Comparison of ENCODE assay signal across 1 cellular context in the genomic region with DNA sequence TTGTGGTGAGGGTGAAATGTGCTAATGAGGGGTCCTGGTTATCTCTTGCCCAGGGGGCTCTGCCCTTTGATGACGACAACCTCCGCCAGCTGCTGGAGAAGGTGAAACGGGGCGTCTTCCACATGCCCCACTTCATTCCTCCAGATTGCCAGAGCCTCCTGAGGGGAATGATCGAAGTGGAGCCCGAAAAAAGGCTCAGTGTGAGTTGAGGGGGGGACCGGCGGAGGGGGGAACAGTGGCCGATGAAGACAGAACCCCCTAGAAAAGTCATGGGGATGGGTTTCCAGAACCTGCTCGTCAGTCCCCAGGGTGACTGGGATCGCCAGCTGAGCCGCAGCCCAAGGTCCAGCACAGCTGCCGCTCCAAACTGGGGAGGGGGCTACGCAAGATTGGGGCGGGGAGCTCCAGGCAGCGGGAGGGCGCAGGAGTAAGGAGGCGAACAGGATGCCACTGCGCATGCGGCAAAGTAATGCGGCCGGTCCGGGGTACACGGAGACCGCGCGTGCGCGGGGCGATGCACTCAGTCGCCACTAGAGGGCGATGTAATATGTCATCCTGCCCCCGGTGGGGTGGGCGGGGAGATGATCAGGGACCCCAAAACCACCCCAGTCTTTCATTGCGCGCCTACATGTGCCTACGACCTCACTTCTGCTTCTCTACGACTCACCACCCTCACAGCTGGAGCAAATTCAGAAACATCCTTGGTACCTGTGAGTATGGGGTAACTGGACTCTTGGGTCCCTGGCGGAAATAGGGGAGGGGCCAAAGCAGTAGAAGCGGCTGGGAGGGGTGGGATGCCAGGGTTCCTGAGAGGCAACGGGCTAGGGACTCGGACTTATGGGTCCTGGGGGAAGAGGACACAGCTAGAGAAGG.
A peak's percentile ranks its signal among the peaks of the same experiment; 100 is the strongest.
TF ChIP-seq lines count a peak whose summit lies in the region.

No MANE protein-coding gene starts in this region.

TF ChIP-seq in K562, 482 proteins besides CTCF, POLR2A, EP300 and RAD21 (continued from another document and continues in another):
- TF ChIP-seq, protein P1, sequence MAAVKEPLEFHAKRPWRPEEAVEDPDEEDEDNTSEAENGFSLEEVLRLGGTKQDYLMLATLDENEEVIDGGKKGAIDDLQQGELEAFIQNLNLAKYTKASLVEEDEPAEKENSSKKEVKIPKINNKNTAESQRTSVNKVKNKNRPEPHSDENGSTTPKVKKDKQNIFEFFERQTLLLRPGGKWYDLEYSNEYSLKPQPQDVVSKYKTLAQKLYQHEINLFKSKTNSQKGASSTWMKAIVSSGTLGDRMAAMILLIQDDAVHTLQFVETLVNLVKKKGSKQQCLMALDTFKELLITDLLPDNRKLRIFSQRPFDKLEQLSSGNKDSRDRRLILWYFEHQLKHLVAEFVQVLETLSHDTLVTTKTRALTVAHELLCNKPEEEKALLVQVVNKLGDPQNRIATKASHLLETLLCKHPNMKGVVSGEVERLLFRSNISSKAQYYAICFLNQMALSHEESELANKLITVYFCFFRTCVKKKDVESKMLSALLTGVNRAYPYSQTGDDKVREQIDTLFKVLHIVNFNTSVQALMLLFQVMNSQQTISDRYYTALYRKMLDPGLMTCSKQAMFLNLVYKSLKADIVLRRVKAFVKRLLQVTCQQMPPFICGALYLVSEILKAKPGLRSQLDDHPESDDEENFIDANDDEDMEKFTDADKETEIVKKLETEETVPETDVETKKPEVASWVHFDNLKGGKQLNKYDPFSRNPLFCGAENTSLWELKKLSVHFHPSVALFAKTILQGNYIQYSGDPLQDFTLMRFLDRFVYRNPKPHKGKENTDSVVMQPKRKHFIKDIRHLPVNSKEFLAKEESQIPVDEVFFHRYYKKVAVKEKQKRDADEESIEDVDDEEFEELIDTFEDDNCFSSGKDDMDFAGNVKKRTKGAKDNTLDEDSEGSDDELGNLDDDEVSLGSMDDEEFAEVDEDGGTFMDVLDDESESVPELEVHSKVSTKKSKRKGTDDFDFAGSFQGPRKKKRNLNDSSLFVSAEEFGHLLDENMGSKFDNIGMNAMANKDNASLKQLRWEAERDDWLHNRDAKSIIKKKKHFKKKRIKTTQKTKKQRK (IDR thresholded peaks at IDR 0.05; ENCODE audit: borderline replicate concordance, low read depth, low read length), result no peak
- TF ChIP-seq NEUROD1 (IDR thresholded peaks at IDR 0.05; ENCODE audit: borderline replicate concordance, low read depth, low read length, partially characterized antibody) (no peak), ATF6 (CRISPR knock-in tag; IDR thresholded peaks at IDR 0.05) (no peak), HMBOX1 (IDR thresholded peaks at IDR 0.05) (no peak), EWSR1 (IDR thresholded peaks at IDR 0.05; ENCODE audit: borderline replicate concordance, low read depth, partially characterized antibody) (no peak), ZNF121 (CRISPR knock-in tag; conservative IDR thresholded peaks at IDR 0.05) (no peak), HDAC8 (tag; IDR thresholded peaks at IDR 0.05) (0 out of 2 replicates have a peak, but pooled peaks have one; percentile 16), TSHZ1 (CRISPR knock-in tag; IDR thresholded peaks at IDR 0.05) (no peak), PHF20 (IDR thresholded peaks at IDR 0.05; ENCODE audit: partially characterized antibody) (no peak), HES1 (IDR thresholded peaks at IDR 0.05; ENCODE audit: low read depth) (no peak), HCFC1 (IDR thresholded peaks at IDR 0.05; ENCODE audit: low read depth, low read length) (peak; percentile 49; the same call in 1 of the 2 replicates), SUPT5H (IDR thresholded peaks at IDR 0.05) (no peak; the same call in 1 of the 2 replicates), HDAC2 (IDR thresholded peaks at IDR 0.05) (0 out of 2 replicates have a peak, but pooled peaks have one; percentile 54), ARNT (IDR thresholded peaks at IDR 0.05) (no peak), MAZ (CRISPR knock-in tag; conservative IDR thresholded peaks at IDR 0.05 in 1 of 2, IDR thresholded peaks at IDR 0.05 in 1 of 2) (peak; percentile 50 to 90; a peak in 3 of 4 replicates), KLF6 (CRISPR knock-in tag; IDR thresholded peaks at IDR 0.05; ENCODE audit: borderline replicate concordance) (no peak), POLR2B (IDR thresholded peaks at IDR 0.05; ENCODE audit: low read depth, partially characterized antibody) (peak; percentile 58), E2F6 (IDR thresholded peaks at IDR 0.05; ENCODE audit: borderline replicate concordance in 1 of 2, extremely low read depth in 1 of 2, insufficient read depth in 1 of 2, insufficient read length in 1 of 2, low read depth in 1 of 2, low read length in 1 of 2, poor library complexity in 1 of 2, severe bottlenecking in 1 of 2) (no peak), GABPA (tag; conservative IDR thresholded peaks at IDR 0.05; ENCODE audit: low read depth) (no peak), HDGF (IDR thresholded peaks at IDR 0.05) (no peak), ELF2 (CRISPR knock-in tag; IDR thresholded peaks at IDR 0.05) (no peak), CC2D1A (IDR thresholded peaks at IDR 0.05) (peak; percentile 52; the same call in 1 of the 2 replicates), ZNF695 (CRISPR knock-in tag; IDR thresholded peaks at IDR 0.05) (no peak), CREB1 (IDR thresholded peaks at IDR 0.05) (no peak), CREB1 (CRISPR knock-in tag; IDR thresholded peaks at IDR 0.05) (peak; percentile 53; the same call in 1 of the 2 replicates), RBM34 (IDR thresholded peaks at IDR 0.05; ENCODE audit: borderline replicate concordance, insufficient read depth, low read length) (no peak), MLLT1 (IDR thresholded peaks at IDR 0.05) (no peak), ZNF224 (CRISPR knock-in tag; IDR thresholded peaks at IDR 0.05) (no peak), NCOA6 (IDR thresholded peaks at IDR 0.05) (no peak), NCOR1 (IDR thresholded peaks at IDR 0.05) (no peak), EHMT2 (IDR thresholded peaks at IDR 0.05) (no peak), CBX3 (IDR thresholded peaks at IDR 0.05; ENCODE audit: borderline replicate concordance in 1 of 2, low read length in 2 of 2) (0 out of 3 replicates have a peak, but pooled peaks of 1 of the 2 experiments have one; percentile 26), GATA2 (CRISPR knock-in tag; IDR thresholded peaks at IDR 0.05) (no peak), PYGO2 (tag; IDR thresholded peaks at IDR 0.05) (no peak), FOXJ2 (tag; IDR thresholded peaks at IDR 0.05) (no peak)
- TF ChIP-seq, protein P2, sequence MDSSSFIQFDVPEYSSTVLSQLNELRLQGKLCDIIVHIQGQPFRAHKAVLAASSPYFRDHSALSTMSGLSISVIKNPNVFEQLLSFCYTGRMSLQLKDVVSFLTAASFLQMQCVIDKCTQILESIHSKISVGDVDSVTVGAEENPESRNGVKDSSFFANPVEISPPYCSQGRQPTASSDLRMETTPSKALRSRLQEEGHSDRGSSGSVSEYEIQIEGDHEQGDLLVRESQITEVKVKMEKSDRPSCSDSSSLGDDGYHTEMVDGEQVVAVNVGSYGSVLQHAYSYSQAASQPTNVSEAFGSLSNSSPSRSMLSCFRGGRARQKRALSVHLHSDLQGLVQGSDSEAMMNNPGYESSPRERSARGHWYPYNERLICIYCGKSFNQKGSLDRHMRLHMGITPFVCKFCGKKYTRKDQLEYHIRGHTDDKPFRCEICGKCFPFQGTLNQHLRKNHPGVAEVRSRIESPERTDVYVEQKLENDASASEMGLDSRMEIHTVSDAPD (CRISPR knock-in tag; IDR thresholded peaks at IDR 0.05), result no peak
- TF ChIP-seq, protein P3, sequence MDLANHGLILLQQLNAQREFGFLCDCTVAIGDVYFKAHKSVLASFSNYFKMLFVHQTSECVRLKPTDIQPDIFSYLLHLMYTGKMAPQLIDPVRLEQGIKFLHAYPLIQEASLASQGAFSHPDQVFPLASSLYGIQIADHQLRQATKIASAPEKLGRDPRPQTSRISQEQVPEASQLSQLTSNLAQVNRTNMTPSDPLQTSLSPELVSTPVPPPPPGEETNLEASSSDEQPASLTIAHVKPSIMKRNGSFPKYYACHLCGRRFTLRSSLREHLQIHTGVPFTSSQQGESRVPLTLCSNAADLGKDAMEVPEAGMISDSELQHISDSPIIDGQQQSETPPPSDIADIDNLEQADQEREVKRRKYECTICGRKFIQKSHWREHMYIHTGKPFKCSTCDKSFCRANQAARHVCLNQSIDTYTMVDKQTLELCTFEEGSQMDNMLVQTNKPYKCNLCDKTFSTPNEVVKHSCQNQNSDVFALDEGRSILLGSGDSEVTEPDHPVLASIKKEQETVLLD (IDR thresholded peaks at IDR 0.05), result peak; percentile 94
- TF ChIP-seq, protein P4, sequence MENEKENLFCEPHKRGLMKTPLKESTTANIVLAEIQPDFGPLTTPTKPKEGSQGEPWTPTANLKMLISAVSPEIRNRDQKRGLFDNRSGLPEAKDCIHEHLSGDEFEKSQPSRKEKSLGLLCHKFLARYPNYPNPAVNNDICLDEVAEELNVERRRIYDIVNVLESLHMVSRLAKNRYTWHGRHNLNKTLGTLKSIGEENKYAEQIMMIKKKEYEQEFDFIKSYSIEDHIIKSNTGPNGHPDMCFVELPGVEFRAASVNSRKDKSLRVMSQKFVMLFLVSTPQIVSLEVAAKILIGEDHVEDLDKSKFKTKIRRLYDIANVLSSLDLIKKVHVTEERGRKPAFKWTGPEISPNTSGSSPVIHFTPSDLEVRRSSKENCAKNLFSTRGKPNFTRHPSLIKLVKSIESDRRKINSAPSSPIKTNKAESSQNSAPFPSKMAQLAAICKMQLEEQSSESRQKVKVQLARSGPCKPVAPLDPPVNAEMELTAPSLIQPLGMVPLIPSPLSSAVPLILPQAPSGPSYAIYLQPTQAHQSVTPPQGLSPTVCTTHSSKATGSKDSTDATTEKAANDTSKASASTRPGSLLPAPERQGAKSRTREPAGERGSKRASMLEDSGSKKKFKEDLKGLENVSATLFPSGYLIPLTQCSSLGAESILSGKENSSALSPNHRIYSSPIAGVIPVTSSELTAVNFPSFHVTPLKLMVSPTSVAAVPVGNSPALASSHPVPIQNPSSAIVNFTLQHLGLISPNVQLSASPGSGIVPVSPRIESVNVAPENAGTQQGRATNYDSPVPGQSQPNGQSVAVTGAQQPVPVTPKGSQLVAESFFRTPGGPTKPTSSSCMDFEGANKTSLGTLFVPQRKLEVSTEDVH (IDR thresholded peaks at IDR 0.05; ENCODE audit: low read depth, partially characterized antibody), result peak; percentile 28
